ENCODE assay signal across 8 cellular contexts in genomic region chr17:19003966-19004600, GRCh38. TPM values are rescaled to one million over a fixed set of nuclear protein-coding genes. Genes with fewer than 3 reads are reported as not detected.
DNase-seq lines count a peak whose midpoint lies in the region; ATAC-seq, FAIRE-seq and TF ChIP-seq lines count a peak whose summit lies in the region.

No MANE protein-coding gene starts in this region.

- H3K27ac ChIP-seq in RWPE1 (peak overlapping the region; percentile 97), iPS DF 6.9 (ENCODE audit: low read length) (no peak overlapping the region), spleen (peak overlapping the region in 5 of 8 donors; percentile 47 to 79 (median 67))

- H3K9me3 ChIP-seq in iPS DF 6.9 (ENCODE audit: control insufficient read depth, insufficient read depth, low read length) (no peaks in the 10 kb centered on the region), spleen (no peaks in the 10 kb centered on the region)

- intact Hi-C loops in spleen (cut with DNase I; ENCODE audit: low total_unique reads), result no loop called here

- H3K4me3 Mint-ChIP-seq in activated naive CD8-positive, alpha-beta T cell treated with anti-CD3 and anti-CD28 coated beads, Interleukin-2, amount 10 ng/mL, durations not matched to agents 7 days and 5 days, result peak overlapping the region; percentile 90

- POLR2A ChIA-PET in RWPE1 (lab: Yijun Ruan, JAX; ENCODE audit: low non-redundant PET), result interaction anchor here (0.6 to 1.6 kb wide), 2 partner anchors 14 to 19 kb away, joined by 3 to 9 read pairs; no protein-coding TSS in a partner anchor
- POLR2A ChIA-PET in activated naive CD8-positive, alpha-beta T cell treated with anti-CD3 and anti-CD28 coated beads, Interleukin-2, amount 10 ng/mL, durations not matched to agents 7 days and 5 days (lab: Charles Lee), result no interaction called here

- H3K27ac Mint-ChIP-seq in activated naive CD8-positive, alpha-beta T cell treated with anti-CD3 and anti-CD28 coated beads, Interleukin-2, amount 10 ng/mL, durations not matched to agents 7 days and 5 days, result peak overlapping the region; percentile 71

- H3K27me3 ChIP-seq in iPS DF 6.9 (ENCODE audit: control insufficient read depth, insufficient read depth, low read length), result no peaks in the 10 kb centered on the region
- peaks cover 0 to 15% (median 0%) of the 10 kb centered on the region in 7 donors for H3K27me3 ChIP-seq in spleen (replicated peaks in 1 of 7)

- H3K36me3 ChIP-seq in iPS DF 6.9 (ENCODE audit: control insufficient read depth, insufficient read depth, low read length) (peaks cover 5% of the 10 kb centered on the region; the same call in 1 of the 2 replicates), spleen (no peaks in the 10 kb centered on the region)

- TF ChIP-seq CTCF in GM12875 (IDR thresholded peaks at IDR 0.05; ENCODE audit: borderline replicate concordance, insufficient read depth, low read depth, low read length), result no peak
- no peak for TF ChIP-seq CTCF in RWPE1 (conservative IDR thresholded peaks at IDR 0.05; ENCODE audit: low read depth)
- no peak for TF ChIP-seq CTCF in spleen (IDR thresholded peaks at IDR 0.05 in 8 of 11, conservative IDR thresholded peaks at IDR 0.05 in 3 of 11)

- CTCF ChIA-PET in RWPE1 (lab: Yijun Ruan, JAX), result interaction anchor here (1.8 kb wide), 1 partner anchor 43 kb away, joined by 12 read pairs; no protein-coding TSS in a partner anchor

- H3K27me3 Mint-ChIP-seq in activated naive CD8-positive, alpha-beta T cell treated with anti-CD3 and anti-CD28 coated beads, Interleukin-2, amount 10 ng/mL, durations not matched to agents 7 days and 5 days, result peaks cover 9% of the 10 kb centered on the region

- DNase-seq in RWPE1 (ENCODE audit: low spot score) (peak; percentile 72), iPS DF 6.9 (ENCODE audit: low read depth, low spot score) (no peak), spleen (no peak), NCI-H1930 (lab: John Stamatoyannopoulos, UW) (no peak), RCC 7860 (ENCODE audit: low spot score) (no peak)
- peak; percentile 60 for DNase-seq in activated naive CD8-positive, alpha-beta T cell treated with anti-CD3 and anti-CD28 coated beads, Interleukin-2, amount 10 ng/mL, durations not matched to agents 7 days and 5 days

- no peaks in the 10 kb centered on the region for H3K9me3 Mint-ChIP-seq in activated naive CD8-positive, alpha-beta T cell treated with anti-CD3 and anti-CD28 coated beads, Interleukin-2, amount 10 ng/mL, durations not matched to agents 7 days and 5 days

- WGBS in iPS DF 6.9 (ENCODE audit: insufficient coverage, insufficient read length), result no CpG with 5 or more reads among the region's 46 CpGs
- WGBS in spleen, 5 donors, result 1 to 3% (median 2%) methylated on average over 29 to 46 of the region's 46 CpGs

- TF ChIP-seq POLR2A in spleen (IDR thresholded peaks at IDR 0.05), result no peak

- H3K4me3 ChIP-seq in GM12875 (ENCODE audit: low read depth, low read length), result peak overlapping the region; percentile 79
- peak overlapping the region; percentile 56 for H3K4me3 ChIP-seq in iPS DF 6.9 (ENCODE audit: low read length)
- H3K4me3 ChIP-seq in spleen, result peak overlapping the region; percentile 43 to 83 (median 60)

- H3K4me1 ChIP-seq in iPS DF 6.9 (ENCODE audit: control insufficient read depth, insufficient read depth, low read length) (peaks cover 6% of the 10 kb centered on the region), spleen (peaks cover 9 to 52% (median 31%) of the 10 kb centered on the region in 6 donors)

- H3K4me1 Mint-ChIP-seq in activated naive CD8-positive, alpha-beta T cell treated with anti-CD3 and anti-CD28 coated beads, Interleukin-2, amount 10 ng/mL, durations not matched to agents 7 days and 5 days, result peaks cover 13% of the 10 kb centered on the region

- no peaks in the 10 kb centered on the region for H3K36me3 Mint-ChIP-seq in activated naive CD8-positive, alpha-beta T cell treated with anti-CD3 and anti-CD28 coated beads, Interleukin-2, amount 10 ng/mL, durations not matched to agents 7 days and 5 days

- peak; percentile 29 for ATAC-seq in HG02884 (IDR thresholded peaks at IDR 0.05; ENCODE audit: unreplicated experiment)
- ATAC-seq in activated naive CD8-positive, alpha-beta T cell treated with anti-CD3 and anti-CD28 coated beads, Interleukin-2, amount 10 ng/mL, durations not matched to agents 7 days and 5 days (ENCODE audit: low read depth), result peak; percentile 48

- no peak for FAIRE-seq in RCC 7860 (lab: Jason Lieb, UNC)

RNA-seq across cellular contexts. Expression of gene FAM83G, which starts 0.5 kb away (rescaled TPM):
- 1 to 10 TPM; 7.1 to 8.3 TPM for total RNA-seq in activated naive CD8-positive, alpha-beta T cell treated with anti-CD3 and anti-CD28 coated beads, Interleukin-2, amount 10 ng/mL, durations not matched to agents 7 days and 5 days
- total RNA-seq in spleen, result 1 to 10 TPM; 2.6 to 5.4 (median 4.8) TPM
- 1 to 10 TPM; 1.3 to 3.9 (median 1.9) TPM for polyA plus RNA-seq in spleen

RNA-seq across cellular contexts. Expression of gene GRAP, which starts 42.7 kb away (rescaled TPM):
- 10 to 100 TPM; 27.7 to 30.3 TPM for total RNA-seq in activated naive CD8-positive, alpha-beta T cell treated with anti-CD3 and anti-CD28 coated beads, Interleukin-2, amount 10 ng/mL, durations not matched to agents 7 days and 5 days
- total RNA-seq in spleen, result 10 to 100 TPM; 36.2 to 67.2 (median 43.8) TPM
- polyA plus RNA-seq in spleen, result 100 to 1,000 TPM in 2 of 3 donors, 10 to 100 TPM in 1; 77.0 to 114 (median 106) TPM

RNA-seq across cellular contexts. Expression of gene SLC5A10, which starts 52.1 kb away (rescaled TPM):
- not detected for total RNA-seq in activated naive CD8-positive, alpha-beta T cell treated with anti-CD3 and anti-CD28 coated beads, Interleukin-2, amount 10 ng/mL, durations not matched to agents 7 days and 5 days
- total RNA-seq in spleen, result under 1 TPM in 2 of 7 donors, not detected in 5; 0.17 to 0.28 TPM
- 1 to 10 TPM; 1.5 to 2.1 (median 1.9) TPM for polyA plus RNA-seq in spleen

Comparison
In these comparisons a context has a peak if more than half of its experiments do, and no peak if none do; other contexts are left out.
1. DNase-seq: peak in RWPE1 (single experiment) and activated naive CD8-positive, alpha-beta T cell treated with anti-CD3 and anti-CD28 coated beads, Interleukin-2, amount 10 ng/mL, durations not matched to agents 7 days and 5 days (single experiment); none in iPS DF 6.9 (single experiment), spleen (single experiment), NCI-H1930 (0 of 2) and RCC 7860 (single experiment).
2. Peak in every context shown above with its lines, with median percentiles within 50 percentile points of each other: H3K4me3 ChIP-seq.